ENCODE assay signal across 29 cellular contexts in genomic region chr2:118748245-118748885, GRCh38.
"Had no signal": no experiment of that assay in that cellular context is flagged by ENCODE, and none has a peak within 500 bp of the region (broad histone marks: within the 10 kb centered on the region; RNA-seq: fewer than 3 reads in every experiment).

No MANE protein-coding gene starts in this region.

- H3K27me3 ChIP-seq: hepatocyte, neutrophil, pancreas, right atrium auricular region, suprapubic skin, tibial nerve had no signal

- FAIRE-seq: kidney, pancreas had no signal

- H2AFZ ChIP-seq: hepatocyte had no signal

- ATAC-seq: activated T-helper 17 cell treated with anti-CD3 and anti-CD28 coated beads, Interleukin-2, amount 50 U/mL, for 72 hours; gastroesophageal sphincter; pancreas; stimulated activated naive B cell treated with anti-CD40 and anti-IgM and Interleukin-4, amounts not matched to agents 10 μg/mL and 1 μg/mL and 100 μg/mL, for 72 hours; T-cell had no signal

- H3K27ac ChIP-seq: coronary artery, dorsolateral prefrontal cortex, gastroesophageal sphincter, hepatocyte, neutrophil, pancreas, prostate gland, right atrium auricular region, stomach, suprapubic skin, tibial nerve had no signal

- H3K4me2 ChIP-seq: hepatocyte had no signal

- H3K9me3 ChIP-seq: neutrophil, pancreas, prostate gland, suprapubic skin had no signal

- H3K36me3 Mint-ChIP-seq: T-cell had no signal

- H3K4me1 Mint-ChIP-seq: activated T-helper 17 cell treated with anti-CD3 and anti-CD28 coated beads, Interleukin-2, amount 50 U/mL, for 72 hours; mesothelial cell of epicardium; naive B cell; nephron progenitor cell; stimulated activated naive B cell treated with anti-CD40 and anti-IgM and Interleukin-4, amounts not matched to agents 10 μg/mL and 1 μg/mL and 100 μg/mL, for 72 hours; T-cell had no signal

- H3K4me3 ChIP-seq: coronary artery, dorsolateral prefrontal cortex, gastroesophageal sphincter, hepatocyte, pancreas, prostate gland, right atrium auricular region, stomach, suprapubic skin, tibial nerve had no signal

- DNase-seq: activated CD4-positive, alpha-beta T cell treated with anti-CD3 and anti-CD28 coated beads for 4 hours; activated CD4-positive, alpha-beta T cell treated with anti-CD3 and anti-CD28 coated beads, Interleukin-2, amount 50 U/mL, for 4 hours; activated CD8-positive, alpha-beta memory T cell treated with anti-CD3 and anti-CD28 coated beads, Interleukin-2, amount 50 U/mL, for 4 hours; activated gamma-delta T cell treated with Interleukin-2 at 50 U/mL for 16 hours; activated naive CD4-positive, alpha-beta T cell treated with anti-CD3 and anti-CD28 coated beads, Interleukin-2, amount 50 U/mL, for 16 hours; activated T-cell treated with anti-CD3 and anti-CD28 coated beads, Interleukin-2, amount 50 U/mL, for 1 hour; amygdala; cerebellar nuclear complex; dorsolateral prefrontal cortex; effector memory CD4-positive, alpha-beta T cell; kidney; naive B cell; nephron progenitor cell; pancreas; stimulated activated CD4-positive, alpha-beta T cell treated with anti-CD3 and anti-CD28 coated beads, Interleukin-15, amount 100 ng/mL, for 24 hours; stimulated activated CD4-positive, alpha-beta T cell treated with anti-CD3 and anti-CD28 coated beads, Interleukin-2, amount 100 ng/mL, for 24 hours; stimulated activated naive B cell treated with anti-CD40 and anti-IgM and Interleukin-4, amounts not matched to agents 10 μg/mL and 1 μg/mL and 100 μg/mL, for 72 hours; stomach; T-cell had no signal

- H3K36me3 ChIP-seq: gastroesophageal sphincter, neutrophil, pancreas, prostate gland, right atrium auricular region, stomach, suprapubic skin, tibial nerve had no signal

- H3K79me2 ChIP-seq: hepatocyte had no signal

- H3K4me3 Mint-ChIP-seq: activated T-helper 17 cell treated with anti-CD3 and anti-CD28 coated beads, Interleukin-2, amount 50 U/mL, for 72 hours; mesothelial cell of epicardium; naive B cell; nephron progenitor cell; stimulated activated naive B cell treated with anti-CD40 and anti-IgM and Interleukin-4, amounts not matched to agents 10 μg/mL and 1 μg/mL and 100 μg/mL, for 72 hours; T-cell had no signal

- H3K4me1 ChIP-seq: gastroesophageal sphincter, pancreas, prostate gland, right atrium auricular region, stomach, tibial nerve had no signal

- H3K27ac Mint-ChIP-seq: activated T-helper 17 cell treated with anti-CD3 and anti-CD28 coated beads, Interleukin-2, amount 50 U/mL, for 72 hours; mesothelial cell of epicardium; nephron progenitor cell; stimulated activated naive B cell treated with anti-CD40 and anti-IgM and Interleukin-4, amounts not matched to agents 10 μg/mL and 1 μg/mL and 100 μg/mL, for 72 hours; T-cell had no signal
